In the genomic region with DNA sequence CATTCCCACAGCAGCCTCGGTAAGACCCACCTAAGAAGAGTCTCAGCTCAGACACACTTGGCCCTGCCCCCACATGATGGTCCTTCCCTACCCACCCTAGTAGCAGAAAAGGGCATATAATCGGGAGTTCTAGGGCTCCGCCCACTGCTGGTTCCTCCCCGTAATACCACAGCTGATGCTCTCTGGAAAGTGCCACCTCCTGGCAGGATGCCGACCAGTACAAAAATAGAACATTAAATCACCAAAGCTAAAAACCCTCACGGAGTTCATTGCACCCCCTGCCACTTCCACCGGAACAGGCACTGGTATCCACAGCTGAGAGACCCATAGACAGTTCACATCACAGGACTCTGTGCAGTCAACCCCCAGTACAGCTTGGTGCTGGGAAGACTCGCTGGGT, we compare ENCODE assay signal across 24 cellular contexts.
"Had no signal": no experiment of that assay in that cellular context is flagged by ENCODE, and none has a peak within 500 bp of the region (broad histone marks: within the 10 kb centered on the region; RNA-seq: fewer than 3 reads in every experiment).

No MANE protein-coding gene starts in this region.

- H3K9me3 ChIP-seq: Peyer's patch had no signal

- H3K4me1 ChIP-seq: Peyer's patch had no signal

- H3K27ac ChIP-seq: brain microvascular endothelial cell, Peyer's patch, SK-N-MC had no signal

- H3K4me3 ChIP-seq: Peyer's patch, SK-N-MC had no signal

- ATAC-seq: activated T-helper 17 cell treated with anti-CD3 and anti-CD28 coated beads, Interleukin-2, amount 50 U/mL, for 72 hours; T-cell had no signal

- H3K36me3 ChIP-seq: brain microvascular endothelial cell, Peyer's patch had no signal

- FAIRE-seq: TTC549 had no signal

- H3K27me3 ChIP-seq: brain microvascular endothelial cell, Peyer's patch had no signal

- DNase-seq: activated CD4-positive, alpha-beta memory T cell treated with anti-CD3 and anti-CD28 coated beads for 36 hours; activated CD4-positive, alpha-beta T cell treated with anti-CD3 and anti-CD28 coated beads, Interleukin-2, amount 10 ng/mL, durations not matched to agents 7 days and 5 days; activated CD4-positive, CD25-positive, alpha-beta regulatory T cell; activated CD8-positive, alpha-beta memory T cell treated with anti-CD3 and anti-CD28 coated beads for 24 hours; activated gamma-delta T cell; activated naive CD4-positive, alpha-beta T cell treated with anti-CD3 and anti-CD28 coated beads for 36 hours; activated T-cell treated with anti-CD3 and anti-CD28 coated beads for 4 hours; activated T-cell treated with anti-CD3 and anti-CD28 coated beads, Interleukin-2, amount 50 U/mL, for 48 hours; brain microvascular endothelial cell; Kasumi-1; KBM-7; NCI-H1048; NCI-H146; NCI-H187 treated with DMSO at 0.1 percent for 48 hours; NCI-H2081 treated with DMSO at 0.1 percent for 48 hours; NCI-H446; NCI-H524; Peyer's patch; T-cell; T-helper 2 cell; T1000 had no signal
